In genomic region chr1:1068374-1069060, GRCh38 we compare ENCODE assay signal across 6 cellular contexts. TPM values are rescaled to one million over a fixed set of nuclear protein-coding genes. Genes with fewer than 3 reads are reported as not detected.
A peak's percentile ranks its signal among the peaks of the same experiment; 100 is the strongest.
DNase-seq lines count a peak whose midpoint lies in the region; FAIRE-seq and TF ChIP-seq lines count a peak whose summit lies in the region.

No MANE protein-coding gene starts in this region.

- TF ChIP-seq POLR2A in esophagus muscularis mucosa (IDR thresholded peaks at IDR 0.05; ENCODE audit: low read depth), result no peak
- peak; percentile 8 for TF ChIP-seq POLR2A in transverse colon (IDR thresholded peaks at IDR 0.05)

- WGBS in esophagus muscularis mucosa, result 16% methylated on average over 9 of the region's 63 CpGs
- 4% methylated on average over 36 of the region's 63 CpGs; no CpG with 5 or more reads in 1 of the 2 donors for WGBS in transverse colon (ENCODE audit: low coverage in 1 of 2), 2 donors

- no peak overlapping the region for H3K27ac ChIP-seq in esophagus muscularis mucosa (replicated peaks in 1 of 4)
- peak overlapping the region; percentile 79 to 87 (median 84) for H3K27ac ChIP-seq in transverse colon

- H3K4me3 ChIP-seq in HAP-1, result peak overlapping the region; percentile 47
- peak overlapping the region; percentile 47 to 65 (median 52) for H3K4me3 ChIP-seq in esophagus muscularis mucosa
- H3K4me3 ChIP-seq in transverse colon, result peak overlapping the region; percentile 27 to 52 (median 37)

- H3K27me3 ChIP-seq in HAP-1 (ENCODE audit: low read depth) (peaks cover 4% of the 10 kb centered on the region; the same call in 1 of the 2 replicates), esophagus muscularis mucosa (peaks cover 7 to 89% (median 38%) of the 10 kb centered on the region in 4 donors), transverse colon (peaks cover 38% of the 10 kb centered on the region)

- no peak for TF ChIP-seq CTCF in esophagus muscularis mucosa (IDR thresholded peaks at IDR 0.05)
- no peak for TF ChIP-seq CTCF in transverse colon (IDR thresholded peaks at IDR 0.05)

- no peak for FAIRE-seq in RCC 7860 (lab: Jason Lieb, UNC)

- H3K4me1 ChIP-seq in HAP-1 (peaks cover 4% of the 10 kb centered on the region; the same call in 1 of the 2 replicates), esophagus muscularis mucosa (peaks cover 22 to 31% (median 26%) of the 10 kb centered on the region in 4 donors), transverse colon (peaks cover 15 to 33% (median 30%) of the 10 kb centered on the region in 4 donors)

- in situ Hi-C loops in HAP-1 (cut with MboI; ENCODE audit: low sequenced_read_pairs), result loop anchor here (5.0 kb wide), 1 partner anchor 76 kb away; no protein-coding TSS in a partner anchor
- in situ Hi-C loops in transverse colon (cut with MboI; ENCODE audit: low pct_ligation_motif_present in 1 of 4, low pct_unique_long_range_greater_than_20kb in 1 of 4, low sequenced_read_pairs in 3 of 4), result no loop called here

- H3K9me3 ChIP-seq in HAP-1, result no peaks in the 10 kb centered on the region
- H3K9me3 ChIP-seq in esophagus muscularis mucosa, result no peaks in the 10 kb centered on the region
- no peaks in the 10 kb centered on the region for H3K9me3 ChIP-seq in transverse colon

- intact Hi-C loops in esophagus muscularis mucosa (cut with DNase I) (no loop called here), transverse colon (cut with DNase I; ENCODE audit: low total_unique reads) (no loop called here)

- DNase-seq in HAP-1 (ENCODE audit: low spot score in 2 of 2) (peak in 1 of 2 experiments; percentile 42), T-helper 1 cell (peak in 4 of 5 donors; percentile 40 to 71 (median 55)), esophagus muscularis mucosa (ENCODE audit: extremely low spot score) (no peak), transverse colon (peak; percentile 88), RCC 7860 (ENCODE audit: low spot score) (no peak), AG08395 (ENCODE audit: low spot score) (no peak)

- H3K36me3 ChIP-seq in HAP-1 (replicated peaks) (no peaks in the 10 kb centered on the region), esophagus muscularis mucosa (no peaks in the 10 kb centered on the region), transverse colon (no peaks in the 10 kb centered on the region)

- TF ChIP-seq EP300 in esophagus muscularis mucosa (IDR thresholded peaks at IDR 0.05), result no peak
- no peak for TF ChIP-seq EP300 in transverse colon (IDR thresholded peaks at IDR 0.05; ENCODE audit: low read depth)

RNA-seq across cellular contexts. Expression of gene RNF223, which starts 5.6 kb away (rescaled TPM):
- total RNA-seq in esophagus muscularis mucosa (not detected), transverse colon (1 to 10 TPM; 3.0 to 7.5 (median 5.0) TPM)

RNA-seq across cellular contexts. Expression of gene C1orf159, which starts 47.4 kb away (rescaled TPM):
- total RNA-seq in esophagus muscularis mucosa (10 to 100 TPM in 1 of 4 donors, 1 to 10 TPM in 3; 4.2 to 11.9 (median 8.5) TPM), transverse colon (100 to 1,000 TPM in 1 of 4 donors, 10 to 100 TPM in 3; 23.6 to 108 (median 47.3) TPM)

RNA-seq across cellular contexts. Expression of gene AGRN, which starts 48.6 kb away (rescaled TPM):
- total RNA-seq in esophagus muscularis mucosa, result 10 to 100 TPM; 17.0 to 31.6 (median 22.6) TPM
- total RNA-seq in transverse colon, result 100 to 1,000 TPM in 1 of 4 donors, 10 to 100 TPM in 3; 25.4 to 132 (median 44.8) TPM

RNA-seq across cellular contexts. Expression of gene ISG15, which starts 55.2 kb away (rescaled TPM):
- total RNA-seq in esophagus muscularis mucosa (10 to 100 TPM; 39.4 to 74.9 (median 41.1) TPM), transverse colon (10 to 100 TPM in 3 of 4 donors, not detected in 1; 36.0 to 70.6 (median 40.8) TPM)

Comparison
In these comparisons a context has a peak if more than half of its experiments do, and no peak if none do; other contexts are left out.
1. DNase-seq: peak in T-helper 1 cell (4 of 5) and transverse colon (single experiment); none in esophagus muscularis mucosa (single experiment), RCC 7860 (single experiment) and AG08395 (single experiment).
2. H3K27ac ChIP-seq: peak in transverse colon (4 of 4); none in esophagus muscularis mucosa (0 of 4).
3. RNA of gene RNF223, which starts 5.6 kb away (total RNA-seq): 3.0 to 7.5 TPM in transverse colon; not detected in esophagus muscularis mucosa; every median in the first group is over 4 times any median in the second.
4. Peak in every context shown above with its lines, with median percentiles within 50 percentile points of each other: H3K4me3 ChIP-seq.